Comparison of ENCODE assay signal across 8 cellular contexts in genomic region chr1:27392096-27392777, GRCh38. TPM values are rescaled to one million over a fixed set of nuclear protein-coding genes. Genes with fewer than 3 reads are reported as not detected.
DNase-seq lines count a peak whose midpoint lies in the region; ATAC-seq and TF ChIP-seq lines count a peak whose summit lies in the region.

A gene with protein sequence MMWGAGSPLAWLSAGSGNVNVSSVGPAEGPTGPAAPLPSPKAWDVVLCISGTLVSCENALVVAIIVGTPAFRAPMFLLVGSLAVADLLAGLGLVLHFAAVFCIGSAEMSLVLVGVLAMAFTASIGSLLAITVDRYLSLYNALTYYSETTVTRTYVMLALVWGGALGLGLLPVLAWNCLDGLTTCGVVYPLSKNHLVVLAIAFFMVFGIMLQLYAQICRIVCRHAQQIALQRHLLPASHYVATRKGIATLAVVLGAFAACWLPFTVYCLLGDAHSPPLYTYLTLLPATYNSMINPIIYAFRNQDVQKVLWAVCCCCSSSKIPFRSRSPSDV (plus strand): TSS chr1:27392622. CDS start chr1:27393799, 1,177 bp downstream.

- H4K20me1 ChIP-seq in PC-9 (ENCODE audit: insufficient read depth) = no peaks in the 10 kb centered on the region

- H3K79me2 ChIP-seq in PC-9 (ENCODE audit: low read depth) = no peaks in the 10 kb centered on the region

- no peaks in the 10 kb centered on the region for H3K36me3 ChIP-seq in PC-9 (ENCODE audit: low read depth)

- peak; percentile 12; the same call in 1 of the 2 replicates for TF ChIP-seq RAD21 in Ishikawa (IDR thresholded peaks at IDR 0.05; ENCODE audit: low read depth)

- no TSS peak for BruUV-seq in PC-9 (replicated peaks; lab: Mats Ljungman, UMichigan)

- CTCF ChIA-PET in PC-9 (lab: Charles Lee) = interaction anchor here (0.6 kb wide), 1 partner anchor 1314 kb away, joined by 3 read pairs; no protein-coding TSS in a partner anchor

- TF ChIP-seq CTCF in PC-9 (conservative IDR thresholded peaks at IDR 0.05) = peak; percentile 39; the same call in 1 of the 2 replicates

- no peaks in the 10 kb centered on the region for H3K27me3 Mint-ChIP-seq in activated T-cell treated with anti-CD3 and anti-CD28 coated beads, Interleukin-2, amount 50 U/mL, for 4 hours (ENCODE audit: low read depth)

- H3K9me3 ChIP-seq in PC-9 (ENCODE audit: insufficient read depth, low read depth) = no peaks in the 10 kb centered on the region

- H3K36me3 Mint-ChIP-seq in activated T-cell treated with anti-CD3 and anti-CD28 coated beads, Interleukin-2, amount 50 U/mL, for 4 hours (ENCODE audit: insufficient read depth) = no peaks in the 10 kb centered on the region

- POLR2A ChIA-PET in PC-9 (lab: Charles Lee; ENCODE audit: unreplicated experiment) = no interaction called here

- no peaks in the 10 kb centered on the region for H3F3A ChIP-seq in PC-9 (ENCODE audit: insufficient read depth, low read depth)

- no peaks in the 10 kb centered on the region for H3K4me1 ChIP-seq in PC-9 (replicated peaks; ENCODE audit: insufficient read depth)

- H3K27ac ChIP-seq in PC-9 = no peak within 1 kb of the TSS

- peak; percentile 60 for ATAC-seq in GM21526 (IDR thresholded peaks at IDR 0.05; ENCODE audit: low FRiP score, unreplicated experiment)
- peak; percentile 94 for ATAC-seq in activated T-cell treated with anti-CD3 and anti-CD28 coated beads, Interleukin-2, amount 50 U/mL, for 4 hours
- ATAC-seq in esophagus mucosa = peak; percentile 83

- no peaks in the 10 kb centered on the region for H3K9me2 ChIP-seq in PC-9 (ENCODE audit: insufficient read depth)

- peak within 1 kb of the TSS; percentile 85 for H3K4me2 ChIP-seq in PC-9

- peak within 1 kb of the TSS; percentile 82 for H3K4me3 Mint-ChIP-seq in activated T-cell treated with anti-CD3 and anti-CD28 coated beads, Interleukin-2, amount 50 U/mL, for 4 hours

- no peak for TF ChIP-seq EP300 in Ishikawa (IDR thresholded peaks at IDR 0.05; ENCODE audit: borderline replicate concordance)

- intact Hi-C loops in PC-9 (cut with micrococcal nuclease; ENCODE audit: unreplicated experiment) = no loop called here

- peak within 1 kb of the TSS; percentile 66 for H3K4me3 ChIP-seq in PC-9

- DNase-seq in D341Med (ENCODE audit: low spot score) (peak; percentile 97), PC-9 (peak; percentile 66 to 86), myocyte (ENCODE audit: low read depth) (peak; percentile 91)
- peak; percentile 94 for DNase-seq in activated T-cell treated with anti-CD3 and anti-CD28 coated beads, Interleukin-2, amount 50 U/mL, for 4 hours
- DNase-seq in stimulated activated CD8-positive, alpha-beta memory T cell treated with anti-CD3 and anti-CD28 coated beads, Interleukin-7, amount 100 ng/mL, for 24 hours (ENCODE audit: low read depth) = peak; percentile 83

- peaks cover 17% of the 10 kb centered on the region for H3K4me1 Mint-ChIP-seq in activated T-cell treated with anti-CD3 and anti-CD28 coated beads, Interleukin-2, amount 50 U/mL, for 4 hours (ENCODE audit: low read depth)

- H2AFZ ChIP-seq in PC-9 = peak within 1 kb of the TSS; percentile 86

- H3K27me3 ChIP-seq in PC-9 (ENCODE audit: insufficient read depth, low read depth) = no peaks in the 10 kb centered on the region

- H3K9me3 Mint-ChIP-seq in activated T-cell treated with anti-CD3 and anti-CD28 coated beads, Interleukin-2, amount 50 U/mL, for 4 hours = no peaks in the 10 kb centered on the region

TF ChIP-seq in Ishikawa, 13 proteins besides CTCF, POLR2A, EP300 and RAD21:
- TF ChIP-seq REST (IDR thresholded peaks at IDR 0.05; ENCODE audit: low read depth) (no peak), NFIC (IDR thresholded peaks at IDR 0.05) (no peak), CEBPB (IDR thresholded peaks at IDR 0.05) (no peak), YY1 (IDR thresholded peaks at IDR 0.05; ENCODE audit: low read depth) (no peak), ZBTB7A (IDR thresholded peaks at IDR 0.05; ENCODE audit: low read depth) (peak; percentile 99), EGR1 (IDR thresholded peaks at IDR 0.05) (no peak), TCF12 (IDR thresholded peaks at IDR 0.05; ENCODE audit: low read depth) (peak; percentile 52; the same call in 1 of the 2 replicates), FOXM1 (IDR thresholded peaks at IDR 0.05; ENCODE audit: borderline replicate concordance, low read depth) (peak; percentile 83), TAF1 (IDR thresholded peaks at IDR 0.05; ENCODE audit: low read depth) (no peak), USF1 (IDR thresholded peaks at IDR 0.05) (no peak), CREB1 (IDR thresholded peaks at IDR 0.05; ENCODE audit: low read depth) (peak; percentile 50; the same call in 1 of the 2 replicates), TEAD4 (IDR thresholded peaks at IDR 0.05) (no peak)
- TF ChIP-seq, protein P1, sequence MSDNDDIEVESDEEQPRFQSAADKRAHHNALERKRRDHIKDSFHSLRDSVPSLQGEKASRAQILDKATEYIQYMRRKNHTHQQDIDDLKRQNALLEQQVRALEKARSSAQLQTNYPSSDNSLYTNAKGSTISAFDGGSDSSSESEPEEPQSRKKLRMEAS (IDR thresholded peaks at IDR 0.05) = no peak

RNA-seq across cellular contexts. Expression of the gene that starts here (rescaled TPM):
- total RNA-seq in PC-9 (2021) (0.98 and 1.2 TPM in 2 replicates), esophagus mucosa (0.52 TPM), myocyte (0.16 and 0.72 TPM in 2 replicates)
- 1 to 10 TPM; 2.7 to 4.9 (median 3.4) TPM for total RNA-seq in activated T-cell treated with anti-CD3 and anti-CD28 coated beads, Interleukin-2, amount 50 U/mL, for 4 hours
- 0.74 TPM for polyA plus RNA-seq in myocyte (2012)

Comparison
In these comparisons a context has a peak if more than half of its experiments do, and no peak if none do; other contexts are left out.
1. Peak in ATAC-seq in esophagus mucosa; RNA of the gene not detected or under 1 TPM.
2. Peak in DNase-seq in myocyte; RNA of the gene not detected or under 1 TPM.